ENCODE assay signal across 1 cellular context in genomic region chr5:158276692-158277091, GRCh38.
TF ChIP-seq lines count a peak whose summit lies in the region.

No MANE protein-coding gene starts in this region.

TF ChIP-seq in IMR-90, 13 proteins besides CTCF, POLR2A, EP300 and RAD21 (continued from another document):
- TF ChIP-seq MAZ (IDR thresholded peaks at IDR 0.05; ENCODE audit: borderline replicate concordance, low read depth, low read length) (no peak), MXI1 (IDR thresholded peaks at IDR 0.05; ENCODE audit: borderline replicate concordance, low read depth, low read length) (no peak), CEBPB (IDR thresholded peaks at IDR 0.05; ENCODE audit: low read depth, low read length) (no peak), NFE2L2 (IDR thresholded peaks at IDR 0.05; ENCODE audit: low read depth, low read length) (no peak)
TF ChIP-seq in IMR-90: peak in this region for 0.
